In genomic region chr17:8537734-8538133, GRCh38 we compare ENCODE assay signal across 27 cellular contexts.
"Had no signal": no experiment of that assay in that cellular context is flagged by ENCODE, and none has a peak within 500 bp of the region (broad histone marks: within the 10 kb centered on the region; RNA-seq: fewer than 3 reads in every experiment).

No MANE protein-coding gene starts in this region.

- H3K4me1 ChIP-seq: breast epithelium, gastroesophageal sphincter, thyroid gland, upper lobe of right lung had no signal

- H3K36me3 ChIP-seq: breast epithelium had no signal

- H3K27ac Mint-ChIP-seq: activated naive CD8-positive, alpha-beta T cell; activated T-helper 2 cell treated with anti-CD3 and anti-CD28 coated beads, Interferon-gamma antibody, Interleukin-2, Interleukin-4, amounts not matched to agents 10 μg/mL and 5 μg/mL and 100 μg/mL, durations not matched to agents 14 hours and 24 hours and 36 hours; natural killer cell treated with Interleukin-12 subunit alpha and Interleukin-12 subunit beta and Interleukin-15 and Interleukin-18, amount 100 ng/mL, for 72 hours; stimulated activated naive CD8-positive, alpha-beta T cell treated with anti-CD3 and anti-CD28 coated beads, Interleukin-15, Interleukin-2, amounts not matched to agents 100 ng/mL and 50 ng/mL, for 24 hours; T-helper 2 cell treated with Interferon-gamma antibody and Interleukin-4, amounts not matched to agents 5 μg/mL and 100 μg/mL, for 36 hours had no signal

- H3K9me3 ChIP-seq: breast epithelium, gastroesophageal sphincter, left ventricle myocardium inferior, mucosa of descending colon, thyroid gland, upper lobe of right lung had no signal

- H3K27ac ChIP-seq: breast epithelium, gastroesophageal sphincter, hepatocyte, left ventricle myocardium inferior, thyroid gland, upper lobe of right lung, VCaP had no signal

- H3K36me3 Mint-ChIP-seq: natural killer cell treated with Interleukin-12 subunit alpha and Interleukin-12 subunit beta and Interleukin-15 and Interleukin-18, amount 100 ng/mL, for 72 hours had no signal

- H3K9me3 Mint-ChIP-seq: activated T-helper 2 cell treated with anti-CD3 and anti-CD28 coated beads, Interferon-gamma antibody, Interleukin-2, Interleukin-4, amounts not matched to agents 10 μg/mL and 5 μg/mL and 100 μg/mL, durations not matched to agents 14 hours and 24 hours and 36 hours; natural killer cell treated with Interleukin-12 subunit alpha and Interleukin-12 subunit beta and Interleukin-15 and Interleukin-18, amount 100 ng/mL, for 72 hours; stimulated activated naive CD8-positive, alpha-beta T cell treated with anti-CD3 and anti-CD28 coated beads, Interleukin-15, Interleukin-2, amounts not matched to agents 100 ng/mL and 50 ng/mL, for 24 hours; T-helper 2 cell treated with Interferon-gamma antibody and Interleukin-4, amounts not matched to agents 5 μg/mL and 100 μg/mL, for 36 hours had no signal

- H3K4me3 Mint-ChIP-seq: activated naive CD8-positive, alpha-beta T cell; natural killer cell treated with Interleukin-12 subunit alpha and Interleukin-12 subunit beta and Interleukin-15 and Interleukin-18, amount 100 ng/mL, for 72 hours; stimulated activated naive CD8-positive, alpha-beta T cell treated with anti-CD3 and anti-CD28 coated beads, Interleukin-15, Interleukin-2, amounts not matched to agents 100 ng/mL and 50 ng/mL, for 24 hours; T-helper 2 cell treated with Interferon-gamma antibody and Interleukin-4, amounts not matched to agents 5 μg/mL and 100 μg/mL, for 36 hours had no signal

- ATAC-seq: gastroesophageal sphincter; mucosa of descending colon; natural killer cell treated with Interleukin-12 subunit alpha and Interleukin-12 subunit beta and Interleukin-15 and Interleukin-18, amount 100 ng/mL, for 72 hours; right cardiac atrium; upper lobe of right lung had no signal

- H3K27me3 ChIP-seq: breast epithelium, gastroesophageal sphincter, hepatocyte, thyroid gland, upper lobe of right lung had no signal

- H3K4me3 ChIP-seq: breast epithelium, gastroesophageal sphincter, hepatocyte, left ventricle myocardium inferior, lung, mucosa of descending colon, thyroid gland, upper lobe of right lung had no signal

- H3K27me3 Mint-ChIP-seq: activated naive CD8-positive, alpha-beta T cell; natural killer cell treated with Interleukin-12 subunit alpha and Interleukin-12 subunit beta and Interleukin-15 and Interleukin-18, amount 100 ng/mL, for 72 hours; stimulated activated naive CD8-positive, alpha-beta T cell treated with anti-CD3 and anti-CD28 coated beads, Interleukin-15, Interleukin-2, amounts not matched to agents 100 ng/mL and 50 ng/mL, for 24 hours had no signal

- DNase-seq: activated CD8-positive, alpha-beta memory T cell treated with anti-CD3 and anti-CD28 coated beads, Interleukin-2, amount 50 U/mL, for 4 hours; activated T-cell treated with anti-CD3 and anti-CD28 coated beads, Interleukin-2, amount 50 U/mL, for 1 hour; central memory CD4-positive, alpha-beta T cell; dermis blood vessel endothelial cell; effector memory CD4-positive, alpha-beta T cell; erythroblast; islet precursor cell; left ventricle myocardium inferior; mesendoderm; mucosa of descending colon; posterior cingulate gyrus; right cardiac atrium; stimulated activated CD4-positive, alpha-beta T cell treated with anti-CD3 and anti-CD28 coated beads, Interleukin-15, amount 100 ng/mL, for 24 hours; substantia nigra; T-helper 1 cell; thyroid gland; upper lobe of right lung had no signal
